19 cellular contexts compared by ENCODE assay signal in genomic region chr13:93776936-93777335, GRCh38.
A peak's percentile ranks its signal among the peaks of the same experiment; 100 is the strongest.
DNase-seq lines count a peak whose midpoint lies in the region; ATAC-seq and TF ChIP-seq lines count a peak whose summit lies in the region.
"Had no signal": no experiment of that assay in that cellular context is flagged by ENCODE, and none has a peak within 500 bp of the region (broad histone marks: within the 10 kb centered on the region; RNA-seq: fewer than 3 reads in every experiment).

No MANE protein-coding gene starts in this region.

- H3K4me1 ChIP-seq in SJCRH30, result no peaks in the 10 kb centered on the region

- H3K4me3 ChIP-seq in astrocyte of the cerebellum (ENCODE audit: low read depth, low read length) (no peak overlapping the region), SJCRH30 (no peak overlapping the region)
- H3K4me3 ChIP-seq: A549, hepatocyte, sigmoid colon had no signal

- H3K27ac ChIP-seq in SJCRH30, result no peak overlapping the region
- H3K27ac ChIP-seq: A549, hepatocyte had no signal

- ATAC-seq in HG03457 (IDR thresholded peaks at IDR 0.05; ENCODE audit: unreplicated experiment), result no peak
- ATAC-seq in HG02840 (IDR thresholded peaks at IDR 0.05; ENCODE audit: low FRiP score, unreplicated experiment), result no peak
- ATAC-seq: A549; stimulated activated naive B cell treated with anti-CD40 and anti-IgM and Interleukin-4, amounts not matched to agents 10 μg/mL and 1 μg/mL and 100 μg/mL, for 72 hours had no signal

- no peaks in the 10 kb centered on the region for H3K36me3 ChIP-seq in SJCRH30
- H3K36me3 ChIP-seq: sigmoid colon had no signal

- no peaks in the 10 kb centered on the region for H3K9me3 ChIP-seq in SJCRH30 (replicated peaks)
- H3K9me3 ChIP-seq: A549, sigmoid colon had no signal

- H3K27me3 ChIP-seq in SJCRH30, result no peaks in the 10 kb centered on the region
- H3K27me3 ChIP-seq: hepatocyte, sigmoid colon had no signal

- in situ Hi-C loops in astrocyte of the cerebellum (cut with HindIII; ENCODE audit: low sequenced_read_pairs), result no loop called here

- DNase-seq in AG08395 (ENCODE audit: low spot score) (peak; percentile 46), HS-5 (ENCODE audit: low read depth) (peak; percentile 55), astrocyte of the cerebellum (ENCODE audit: low read depth) (peak; percentile 45), iris pigment epithelial cell (ENCODE audit: low read depth) (peak; percentile 70), AML-193 (lab: John Stamatoyannopoulos, UW) (no peak), SJCRH30 (no peak)
- DNase-seq: activated CD4-positive, alpha-beta memory T cell treated with anti-CD3 and anti-CD28 coated beads for 36 hours; activated naive CD8-positive, alpha-beta T cell treated with anti-CD3 and anti-CD28 coated beads, Interleukin-2, amount 10 ng/mL, durations not matched to agents 7 days and 5 days; activated T-cell treated with anti-CD3 and anti-CD28 coated beads, Interleukin-2, amount 50 U/mL, for 48 hours; cerebellar nuclear complex; midbrain; NCI-H187 treated with DMSO at 0.1 percent for 48 hours; nucleus accumbens; sigmoid colon; stimulated activated naive B cell treated with anti-CD40 and anti-IgM and Interleukin-4, amounts not matched to agents 10 μg/mL and 1 μg/mL and 100 μg/mL, for 72 hours had no signal

- TF ChIP-seq CTCF in astrocyte of the cerebellum (IDR thresholded peaks at IDR 0.05; ENCODE audit: low read depth, low read length, missing control alignments), result no peak

Comparison
In these comparisons a context has a peak if more than half of its experiments do, and no peak if none do; other contexts are left out.
1. DNase-seq: peak in AG08395 (single experiment), HS-5 (single experiment), astrocyte of the cerebellum (single experiment) and iris pigment epithelial cell (single experiment); none in AML-193 (0 of 2) and SJCRH30 (0 of 2).